ENCODE assay signal across 8 cellular contexts in the genomic region with DNA sequence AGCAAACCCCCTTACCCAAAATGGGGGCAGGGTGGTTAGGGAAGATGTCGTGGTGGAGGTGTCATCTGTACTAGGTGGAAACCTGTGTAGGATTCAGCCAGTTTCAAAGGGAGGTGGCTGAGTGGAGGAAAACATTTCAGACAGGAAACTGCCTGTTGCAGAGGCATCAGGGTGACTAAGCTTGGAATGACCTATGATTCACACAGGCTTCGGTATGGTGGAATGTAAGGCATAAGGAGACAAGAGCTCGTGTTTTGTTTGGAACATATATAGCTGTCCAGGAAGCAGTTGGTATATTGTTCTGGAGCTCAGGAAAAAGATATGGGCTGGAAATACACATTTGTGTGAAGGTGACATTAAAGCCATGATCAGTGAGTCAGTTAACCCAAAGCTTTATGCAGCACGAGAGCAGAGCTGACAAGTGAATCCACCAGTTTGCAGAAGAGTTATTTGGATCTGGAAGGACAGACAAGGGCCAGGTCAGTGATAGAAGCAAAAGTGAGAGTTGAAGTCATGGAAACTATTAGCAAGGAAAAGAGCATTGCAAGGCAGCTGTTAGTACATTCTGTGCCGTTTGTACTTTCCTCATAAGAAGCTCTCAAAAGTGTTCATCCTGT. TPM values are rescaled to one million over a fixed set of nuclear protein-coding genes. Genes with fewer than 3 reads are reported as not detected.
DNase-seq lines count a peak whose midpoint lies in the region; ATAC-seq and TF ChIP-seq lines count a peak whose summit lies in the region.

No MANE protein-coding gene starts in this region.

- H3K36me3 Mint-ChIP-seq in CD4-positive, CD25-positive, alpha-beta regulatory T cell: peaks cover 78% of the 10 kb centered on the region
- peaks cover 40 to 84% (median 49%) of the 10 kb centered on the region in 5 donors for H3K36me3 Mint-ChIP-seq in naive thymus-derived CD4-positive, alpha-beta T cell

- peaks cover 21 to 27% (median 22%) of the 10 kb centered on the region in 4 donors for H3K4me1 Mint-ChIP-seq in CD4-positive, CD25-positive, alpha-beta regulatory T cell
- peaks cover 0 to 32% (median 6%) of the 10 kb centered on the region in 7 donors for H3K4me1 Mint-ChIP-seq in naive thymus-derived CD4-positive, alpha-beta T cell

- POLR2A ChIA-PET in naive thymus-derived CD4-positive, alpha-beta T cell (lab: Charles Lee): no interaction called here

- CTCF ChIA-PET in naive thymus-derived CD4-positive, alpha-beta T cell (lab: Charles Lee): no interaction called here

- no peak overlapping the region for H3K4me3 Mint-ChIP-seq in CD4-positive, CD25-positive, alpha-beta regulatory T cell
- H3K4me3 Mint-ChIP-seq in naive thymus-derived CD4-positive, alpha-beta T cell: no peak overlapping the region

- H3K27me3 ChIP-seq in CD4-positive, CD25-positive, alpha-beta regulatory T cell (ENCODE audit: control insufficient read depth, insufficient read depth, low read length): no peaks in the 10 kb centered on the region
- no peaks in the 10 kb centered on the region for H3K27me3 ChIP-seq in naive thymus-derived CD4-positive, alpha-beta T cell (ENCODE audit: control insufficient read depth in 2 of 2, insufficient read depth in 2 of 2, low read length in 2 of 2)

- peaks cover 97% of the 10 kb centered on the region for H3K36me3 ChIP-seq in CD4-positive, CD25-positive, alpha-beta regulatory T cell (ENCODE audit: control insufficient read depth, insufficient read depth, low read length)
- peaks cover 33 to 100% (median 46%) of the 10 kb centered on the region in 3 experiments for H3K36me3 ChIP-seq in naive thymus-derived CD4-positive, alpha-beta T cell (ENCODE audit: control insufficient read depth in 2 of 3, insufficient read depth in 3 of 3, low read length in 3 of 3)

- TF ChIP-seq CTCF in choroid plexus epithelial cell (conservative IDR thresholded peaks at IDR 0.05; ENCODE audit: low read depth, low read length): no peak

- peak overlapping the region; percentile 38 to 76 (median 51) for H3K27ac Mint-ChIP-seq in CD4-positive, CD25-positive, alpha-beta regulatory T cell
- peak overlapping the region in 6 of 9 donors; percentile 5 to 53 (median 27) for H3K27ac Mint-ChIP-seq in naive thymus-derived CD4-positive, alpha-beta T cell

- no peak overlapping the region for H3K27ac ChIP-seq in CD4-positive, CD25-positive, alpha-beta regulatory T cell (ENCODE audit: insufficient read depth, low read length, poor library complexity, severe bottlenecking)
- H3K27ac ChIP-seq in naive thymus-derived CD4-positive, alpha-beta T cell (ENCODE audit: low read depth, low read length): no peak overlapping the region

- no peaks in the 10 kb centered on the region for H3K27me3 Mint-ChIP-seq in CD4-positive, CD25-positive, alpha-beta regulatory T cell
- H3K27me3 Mint-ChIP-seq in naive thymus-derived CD4-positive, alpha-beta T cell: no peaks in the 10 kb centered on the region

- no peak for ATAC-seq in CD4-positive, CD25-positive, alpha-beta regulatory T cell (ENCODE audit: low read depth in 2 of 2)
- ATAC-seq in naive thymus-derived CD4-positive, alpha-beta T cell: no peak
- ATAC-seq in HG03025 (IDR thresholded peaks at IDR 0.05; ENCODE audit: low FRiP score, unreplicated experiment): no peak

- intact Hi-C loops in naive thymus-derived CD4-positive, alpha-beta T cell (cut with micrococcal nuclease): no loop called here

- H3K9me3 Mint-ChIP-seq in CD4-positive, CD25-positive, alpha-beta regulatory T cell: no peaks in the 10 kb centered on the region
- H3K9me3 Mint-ChIP-seq in naive thymus-derived CD4-positive, alpha-beta T cell: no peaks in the 10 kb centered on the region

- no peak for DNase-seq in CD4-positive, CD25-positive, alpha-beta regulatory T cell
- peak; percentile 41 for DNase-seq in LoVo (ENCODE audit: low spot score)
- peak; percentile 97 for DNase-seq in choroid plexus epithelial cell (ENCODE audit: low read depth)
- no peak for DNase-seq in naive thymus-derived CD4-positive, alpha-beta T cell
- DNase-seq in MV-4-11 (lab: John Stamatoyannopoulos, UW): no peak
- DNase-seq in DMS79 treated with DMSO at 0.1 percent for 48 hours (lab: John Stamatoyannopoulos, UW): no peak
- DNase-seq in NOMO-1 (lab: John Stamatoyannopoulos, UW; ENCODE audit: unreplicated experiment in 2 of 2): no peak

- no peaks in the 10 kb centered on the region for H3K4me1 ChIP-seq in CD4-positive, CD25-positive, alpha-beta regulatory T cell (ENCODE audit: control insufficient read depth, insufficient read depth, low read length, poor library complexity, severe bottlenecking)
- H3K4me1 ChIP-seq in naive thymus-derived CD4-positive, alpha-beta T cell (ENCODE audit: control insufficient read depth in 2 of 2, insufficient read depth in 2 of 2, low read length in 2 of 2): no peaks in the 10 kb centered on the region

- H3K9me3 ChIP-seq in CD4-positive, CD25-positive, alpha-beta regulatory T cell (ENCODE audit: control insufficient read depth in 2 of 2, low read length in 2 of 2): no peaks in the 10 kb centered on the region
- no peaks in the 10 kb centered on the region for H3K9me3 ChIP-seq in naive thymus-derived CD4-positive, alpha-beta T cell (ENCODE audit: control insufficient read depth in 2 of 3, low read length in 3 of 3)

- H3K4me3 ChIP-seq in CD4-positive, CD25-positive, alpha-beta regulatory T cell (ENCODE audit: low read depth, low read length): no peak overlapping the region
- H3K4me3 ChIP-seq in choroid plexus epithelial cell (ENCODE audit: low read depth, low read length): no peak overlapping the region
- no peak overlapping the region for H3K4me3 ChIP-seq in naive thymus-derived CD4-positive, alpha-beta T cell (ENCODE audit: low read length)

RNA-seq across cellular contexts. Expression of a gene that starts 12.2 kb away (rescaled TPM):
- 7.4 TPM for total RNA-seq in CD4-positive, CD25-positive, alpha-beta regulatory T cell
- 1 to 10 TPM; 2.4 to 4.3 (median 3.1) TPM for polyA plus RNA-seq in CD4-positive, CD25-positive, alpha-beta regulatory T cell
- total RNA-seq in naive thymus-derived CD4-positive, alpha-beta T cell: 10 to 100 TPM in 3 of 5 experiments, 1 to 10 TPM in 2; 6.0 to 16.3 (median 12.7) TPM
- 1 to 10 TPM; 3.2 to 8.0 TPM for polyA plus RNA-seq in naive thymus-derived CD4-positive, alpha-beta T cell

RNA-seq across cellular contexts. Expression of a gene that starts 34.0 kb away (rescaled TPM):
- 0.86 TPM for total RNA-seq in CD4-positive, CD25-positive, alpha-beta regulatory T cell
- polyA plus RNA-seq in CD4-positive, CD25-positive, alpha-beta regulatory T cell: 1 to 10 TPM in 2 of 4 donors, under 1 TPM in 2; 0.21 to 1.9 (median 0.93) TPM
- 1 to 10 TPM in 2 of 5 experiments, under 1 TPM in 2, not detected in 1; 0.30 to 2.3 (median 0.97) TPM for total RNA-seq in naive thymus-derived CD4-positive, alpha-beta T cell
- polyA plus RNA-seq in naive thymus-derived CD4-positive, alpha-beta T cell: 1 to 10 TPM in 1 of 2 donors, under 1 TPM in 1; 0.41 to 1.6 TPM

RNA-seq across cellular contexts. Expression of a gene that starts 55.6 kb away (rescaled TPM):
- 0.27 TPM for total RNA-seq in CD4-positive, CD25-positive, alpha-beta regulatory T cell
- polyA plus RNA-seq in CD4-positive, CD25-positive, alpha-beta regulatory T cell: under 1 TPM; 0.07 to 0.56 (median 0.30) TPM
- 1 to 10 TPM in 3 of 5 experiments, under 1 TPM in 2; 0.51 to 1.5 (median 1.3) TPM for total RNA-seq in naive thymus-derived CD4-positive, alpha-beta T cell
- under 1 TPM; 0.31 to 0.45 TPM for polyA plus RNA-seq in naive thymus-derived CD4-positive, alpha-beta T cell

Comparison
In these comparisons a context has a peak if more than half of its experiments do, and no peak if none do; other contexts are left out.
1. DNase-seq: peak in LoVo (single experiment) and choroid plexus epithelial cell (single experiment); none in CD4-positive, CD25-positive, alpha-beta regulatory T cell (0 of 3), naive thymus-derived CD4-positive, alpha-beta T cell (0 of 9), MV-4-11 (single experiment), DMS79 treated with DMSO at 0.1 percent for 48 hours (single experiment) and NOMO-1 (0 of 2).